Comparison of ENCODE assay signal across 17 cellular contexts in genomic region chr12:162467-163307, GRCh38. TPM values are rescaled to one million over a fixed set of nuclear protein-coding genes. Genes with fewer than 3 reads are reported as not detected.
DNase-seq lines count a peak whose midpoint lies in the region; ATAC-seq and TF ChIP-seq lines count a peak whose summit lies in the region.
"Had no signal": no experiment of that assay in that cellular context is flagged by ENCODE, and none has a peak within 500 bp of the region (broad histone marks: within the 10 kb centered on the region; RNA-seq: fewer than 3 reads in every experiment).

No MANE protein-coding gene starts in this region.

- peak overlapping the region; percentile 15 for H3K27ac Mint-ChIP-seq in nephron progenitor cell
- H3K27ac Mint-ChIP-seq: CD4-positive, CD25-positive, alpha-beta regulatory T cell had no signal

- no peaks in the 10 kb centered on the region for H3K36me3 ChIP-seq in SJCRH30
- H3K36me3 ChIP-seq: thoracic aorta had no signal

- DNase-seq in NCI-H82 (lab: John Stamatoyannopoulos, UW) (peak; percentile 65), NCI-H82 treated with DMSO at 0.1 percent for 48 hours (lab: John Stamatoyannopoulos, UW; ENCODE audit: unreplicated experiment) (no peak), NCI-H1930 (lab: John Stamatoyannopoulos, UW) (peak; percentile 67 to 75), SJCRH30 (peak; percentile 19 to 26), nephron progenitor cell (peak; percentile 35), NK-92 (lab: John Stamatoyannopoulos, UW; ENCODE audit: unreplicated experiment) (no peak), iPS-NIHi7 (ENCODE audit: extremely low spot score) (no peak)
- DNase-seq: activated naive CD4-positive, alpha-beta T cell; CD4-positive, CD25-positive, alpha-beta regulatory T cell; dorsolateral prefrontal cortex; GDM1; hypothalamus; NCI-H2029; SW 1271 had no signal

- peaks cover 7% of the 10 kb centered on the region for H3K27me3 ChIP-seq in SJCRH30
- H3K27me3 ChIP-seq: dorsolateral prefrontal cortex had no signal

- no peak for ATAC-seq in GM18861 (IDR thresholded peaks at IDR 0.05; ENCODE audit: unreplicated experiment)

- H3K4me3 ChIP-seq in SJCRH30: no peak overlapping the region
- H3K4me3 ChIP-seq: dorsolateral prefrontal cortex, thoracic aorta had no signal

- no peak overlapping the region for H3K4me3 Mint-ChIP-seq in nephron progenitor cell
- H3K4me3 Mint-ChIP-seq: CD4-positive, CD25-positive, alpha-beta regulatory T cell had no signal

- peaks cover 44% of the 10 kb centered on the region for H3K4me1 Mint-ChIP-seq in nephron progenitor cell

- H3K36me3 Mint-ChIP-seq in nephron progenitor cell (ENCODE audit: low read depth): peaks cover 4% of the 10 kb centered on the region
- H3K36me3 Mint-ChIP-seq: CD4-positive, CD25-positive, alpha-beta regulatory T cell had no signal

- H3K9me3 Mint-ChIP-seq in nephron progenitor cell: no peaks in the 10 kb centered on the region

- H3K9me3 ChIP-seq in SJCRH30 (replicated peaks): no peaks in the 10 kb centered on the region
- H3K9me3 ChIP-seq: thoracic aorta had no signal

- H3K27ac ChIP-seq in SJCRH30: no peak overlapping the region
- H3K27ac ChIP-seq: KMS-11, thoracic aorta had no signal

- peaks cover 18% of the 10 kb centered on the region for H3K27me3 Mint-ChIP-seq in nephron progenitor cell (ENCODE audit: low read depth, poor library complexity)

- no peaks in the 10 kb centered on the region for H3K4me1 ChIP-seq in SJCRH30

- no peak for TF ChIP-seq CTCF in nephron progenitor cell (IDR thresholded peaks at IDR 0.05)

RNA-seq across cellular contexts. Expression of gene SLC6A12, which starts 51.3 kb away (rescaled TPM):
- total RNA-seq in SJCRH30 (2014; rRNA removed; shearing (Covaris generic)): not detected in 2 replicates
- total RNA-seq: CD4-positive, CD25-positive, alpha-beta regulatory T cell had no signal

Comparison
In these comparisons a context has a peak if more than half of its experiments do, and no peak if none do; other contexts are left out.
1. DNase-seq: peak in NCI-H82 (single experiment), NCI-H1930 (2 of 2), SJCRH30 (2 of 2) and nephron progenitor cell (single experiment); none in NCI-H82 treated with DMSO at 0.1 percent for 48 hours (single experiment), NK-92 (single experiment) and iPS-NIHi7 (single experiment).